In the genomic region with DNA sequence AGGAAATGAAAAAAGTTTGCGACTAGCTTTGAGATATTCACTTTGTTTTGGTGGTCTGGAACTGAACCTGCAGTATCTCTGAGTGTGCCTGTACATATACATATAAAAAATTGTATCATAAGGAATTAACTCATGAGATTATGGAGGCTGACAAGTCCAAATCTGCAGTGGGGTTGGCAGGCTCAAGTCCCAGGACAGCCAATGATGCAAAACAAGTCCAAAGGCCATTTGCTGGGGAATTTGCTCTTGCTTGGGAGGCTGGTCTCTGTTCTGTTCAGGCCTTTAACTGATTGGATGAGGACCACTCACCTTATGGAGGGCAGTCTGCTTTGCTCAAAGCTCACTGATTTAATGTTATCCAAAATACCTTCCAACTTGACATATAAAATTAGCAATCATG, we compare ENCODE assay signal across 1 cellular context.
TF ChIP-seq lines count a peak whose summit lies in the region.

No MANE protein-coding gene starts in this region.

TF ChIP-seq in IMR-90, 13 proteins besides CTCF, POLR2A, EP300 and RAD21 (continued from another document):
- TF ChIP-seq, protein P1, sequence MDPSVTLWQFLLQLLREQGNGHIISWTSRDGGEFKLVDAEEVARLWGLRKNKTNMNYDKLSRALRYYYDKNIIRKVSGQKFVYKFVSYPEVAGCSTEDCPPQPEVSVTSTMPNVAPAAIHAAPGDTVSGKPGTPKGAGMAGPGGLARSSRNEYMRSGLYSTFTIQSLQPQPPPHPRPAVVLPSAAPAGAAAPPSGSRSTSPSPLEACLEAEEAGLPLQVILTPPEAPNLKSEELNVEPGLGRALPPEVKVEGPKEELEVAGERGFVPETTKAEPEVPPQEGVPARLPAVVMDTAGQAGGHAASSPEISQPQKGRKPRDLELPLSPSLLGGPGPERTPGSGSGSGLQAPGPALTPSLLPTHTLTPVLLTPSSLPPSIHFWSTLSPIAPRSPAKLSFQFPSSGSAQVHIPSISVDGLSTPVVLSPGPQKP (IDR thresholded peaks at IDR 0.05; ENCODE audit: borderline replicate concordance, low read depth, low read length), result no peak
- no peak for TF ChIP-seq SMC3 (IDR thresholded peaks at IDR 0.05; ENCODE audit: low read depth, low read length)
- TF ChIP-seq MXI1 (IDR thresholded peaks at IDR 0.05; ENCODE audit: borderline replicate concordance, low read depth, low read length), result no peak
- TF ChIP-seq, protein P2, sequence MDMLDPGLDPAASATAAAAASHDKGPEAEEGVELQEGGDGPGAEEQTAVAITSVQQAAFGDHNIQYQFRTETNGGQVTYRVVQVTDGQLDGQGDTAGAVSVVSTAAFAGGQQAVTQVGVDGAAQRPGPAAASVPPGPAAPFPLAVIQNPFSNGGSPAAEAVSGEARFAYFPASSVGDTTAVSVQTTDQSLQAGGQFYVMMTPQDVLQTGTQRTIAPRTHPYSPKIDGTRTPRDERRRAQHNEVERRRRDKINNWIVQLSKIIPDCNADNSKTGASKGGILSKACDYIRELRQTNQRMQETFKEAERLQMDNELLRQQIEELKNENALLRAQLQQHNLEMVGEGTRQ (IDR thresholded peaks at IDR 0.05; ENCODE audit: low read depth, low read length), result no peak
- no peak for TF ChIP-seq FOS (IDR thresholded peaks at IDR 0.05; ENCODE audit: low read depth, low read length)
